ENCODE assay signal across 25 cellular contexts in the genomic region with DNA sequence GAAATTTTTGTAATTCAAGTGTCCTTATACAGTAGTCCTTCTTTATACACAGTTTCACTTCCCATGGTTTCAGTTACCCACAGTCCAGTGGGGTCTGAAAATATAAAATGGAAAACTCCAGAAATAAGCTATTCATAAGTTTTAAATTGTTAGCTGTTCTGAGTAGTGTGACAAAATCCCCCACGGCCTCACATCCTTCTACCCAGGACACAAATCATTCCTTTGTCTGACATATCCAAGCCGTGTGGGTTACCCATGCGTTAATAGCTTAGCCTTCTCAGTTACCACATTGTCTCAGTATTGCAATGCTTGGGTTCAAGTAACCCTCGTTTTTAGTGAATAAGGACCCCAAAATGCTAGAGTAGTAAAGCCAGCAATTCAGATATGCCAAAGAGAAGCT.
"Had no signal": no experiment of that assay in that cellular context is flagged by ENCODE, and none has a peak within 500 bp of the region (broad histone marks: within the 10 kb centered on the region; RNA-seq: fewer than 3 reads in every experiment).

No MANE protein-coding gene starts in this region.

- H3K4me1 ChIP-seq: Peyer's patch had no signal

- H3K4me1 Mint-ChIP-seq: activated CD4-positive, alpha-beta T cell treated with anti-CD3 and anti-CD28 coated beads, Interleukin-2, amount 10 ng/mL, durations not matched to agents 24 days and 14 days; activated naive CD8-positive, alpha-beta T cell treated with anti-CD3 and anti-CD28 coated beads for 36 hours; activated T-helper 17 cell treated with anti-CD3 and anti-CD28 coated beads, Interleukin-2, amount 50 U/mL, for 72 hours had no signal

- H3K27me3 Mint-ChIP-seq: activated CD4-positive, alpha-beta T cell treated with anti-CD3 and anti-CD28 coated beads, Interleukin-2, amount 10 ng/mL, durations not matched to agents 24 days and 14 days; activated CD8-positive, alpha-beta T cell treated with anti-CD3 and anti-CD28 coated beads for 36 hours; activated naive CD8-positive, alpha-beta T cell treated with anti-CD3 and anti-CD28 coated beads for 36 hours; activated T-helper 17 cell treated with anti-CD3 and anti-CD28 coated beads, Interleukin-2, amount 50 U/mL, for 72 hours had no signal

- H3K27ac Mint-ChIP-seq: activated CD4-positive, alpha-beta T cell treated with anti-CD3 and anti-CD28 coated beads, Interleukin-2, amount 10 ng/mL, durations not matched to agents 24 days and 14 days; activated CD8-positive, alpha-beta T cell treated with anti-CD3 and anti-CD28 coated beads for 36 hours; activated naive CD8-positive, alpha-beta T cell treated with anti-CD3 and anti-CD28 coated beads for 36 hours; activated T-cell treated with anti-CD3 and anti-CD28 coated beads, Interleukin-2, amount 50 U/mL, for 72 hours; activated T-helper 17 cell treated with anti-CD3 and anti-CD28 coated beads, Interleukin-2, amount 50 U/mL, for 72 hours had no signal

- H3K36me3 Mint-ChIP-seq: activated naive CD8-positive, alpha-beta T cell treated with anti-CD3 and anti-CD28 coated beads for 36 hours had no signal

- H3K4me3 ChIP-seq: Peyer's patch, SK-N-MC had no signal

- DNase-seq: activated CD4-positive, alpha-beta T cell treated with anti-CD3 and anti-CD28 coated beads, Interleukin-2, amount 10 ng/mL, durations not matched to agents 24 days and 14 days; activated CD4-positive, alpha-beta T cell treated with anti-CD3 and anti-CD28 coated beads, Interleukin-2, amount 50 U/mL, for 4 hours; activated CD8-positive, alpha-beta T cell treated with anti-CD3 and anti-CD28 coated beads for 36 hours; activated effector memory CD4-positive, alpha-beta T cell treated with anti-CD3 and anti-CD28 coated beads, Interleukin-2, amount 50 U/mL, for 16 hours; activated naive CD4-positive, alpha-beta T cell; activated naive CD4-positive, alpha-beta T cell treated with anti-CD3 and anti-CD28 coated beads, Interleukin-2, amount 50 U/mL, for 16 hours; activated naive CD8-positive, alpha-beta T cell treated with anti-CD3 and anti-CD28 coated beads for 36 hours; activated T-cell treated with anti-CD3 and anti-CD28 coated beads, Interleukin-2, amount 50 U/mL, for 1 hour; activated T-cell treated with anti-CD3 and anti-CD28 coated beads, Interleukin-2, amount 50 U/mL, for 72 hours; amniotic stem cell; aorta; brain microvascular endothelial cell; central memory CD4-positive, alpha-beta T cell; KG1; MM.1S; NCI-H1105; NCI-H1417 treated with DMSO at 0.1 percent for 48 hours; NCI-H1930; NCI-H345; NCI-H524 treated with DMSO at 0.1 percent for 48 hours; Peyer's patch; Right ventricle myocardium superior; T1000 had no signal

- H3K9me3 Mint-ChIP-seq: activated CD4-positive, alpha-beta T cell treated with anti-CD3 and anti-CD28 coated beads, Interleukin-2, amount 10 ng/mL, durations not matched to agents 24 days and 14 days had no signal

- H3K9me3 ChIP-seq: Peyer's patch had no signal

- H3K27ac ChIP-seq: brain microvascular endothelial cell, Peyer's patch, SK-N-MC had no signal

- H3K27me3 ChIP-seq: brain microvascular endothelial cell, Peyer's patch had no signal

- H3K36me3 ChIP-seq: brain microvascular endothelial cell, Peyer's patch had no signal

- H3K4me3 Mint-ChIP-seq: activated CD4-positive, alpha-beta T cell treated with anti-CD3 and anti-CD28 coated beads, Interleukin-2, amount 10 ng/mL, durations not matched to agents 24 days and 14 days; activated CD8-positive, alpha-beta T cell treated with anti-CD3 and anti-CD28 coated beads for 36 hours; activated naive CD8-positive, alpha-beta T cell treated with anti-CD3 and anti-CD28 coated beads for 36 hours; activated T-cell treated with anti-CD3 and anti-CD28 coated beads, Interleukin-2, amount 50 U/mL, for 72 hours; activated T-helper 17 cell treated with anti-CD3 and anti-CD28 coated beads, Interleukin-2, amount 50 U/mL, for 72 hours had no signal
